In genomic region chr20:61436268-61436667, GRCh38 we compare ENCODE assay signal across 12 cellular contexts.
A peak's percentile ranks its signal among the peaks of the same experiment; 100 is the strongest.
DNase-seq lines count a peak whose midpoint lies in the region; ATAC-seq and TF ChIP-seq lines count a peak whose summit lies in the region.
"Had no signal": no experiment of that assay in that cellular context is flagged by ENCODE, and none has a peak within 500 bp of the region (broad histone marks: within the 10 kb centered on the region; RNA-seq: fewer than 3 reads in every experiment).

No MANE protein-coding gene starts in this region.

- CTCF ChIA-PET in activated CD8-positive, alpha-beta T cell treated with anti-CD3 and anti-CD28 coated beads for 36 hours (lab: Charles Lee), result no interaction called here

- H2AFZ ChIP-seq in fibroblast of lung (ENCODE audit: low read length) (no peak overlapping the region), neuronal stem cell (ENCODE audit: low read length) (no peak overlapping the region)

- H3K18ac ChIP-seq in neuronal stem cell (ENCODE audit: low read length), result peak overlapping the region; percentile 99

- peak overlapping the region; percentile 99 for H2BK12ac ChIP-seq in neuronal stem cell (ENCODE audit: low read length)

- H4K8ac ChIP-seq in neuronal stem cell (ENCODE audit: low read depth, low read length), result no peak overlapping the region

- H3K9me3 ChIP-seq in ES-I3 (ENCODE audit: control insufficient read depth, insufficient read depth, low read length), result no peaks in the 10 kb centered on the region
- H3K9me3 ChIP-seq in SK-N-MC (ENCODE audit: low read depth, low read length), result no peaks in the 10 kb centered on the region
- H3K9me3 ChIP-seq in fibroblast of lung (ENCODE audit: control insufficient read depth, insufficient read depth, low read depth, low read length), result no peaks in the 10 kb centered on the region
- H3K9me3 ChIP-seq in neuronal stem cell (replicated peaks in 1 of 2; ENCODE audit: control insufficient read depth in 2 of 2, insufficient read depth in 1 of 2, low read depth in 1 of 2, low read length in 2 of 2), result no peaks in the 10 kb centered on the region
- peaks cover 0 to 18% (median 0%) of the 10 kb centered on the region in 8 donors for H3K9me3 ChIP-seq in spleen
- H3K9me3 ChIP-seq: sigmoid colon had no signal

- H3K27ac Mint-ChIP-seq in activated CD8-positive, alpha-beta T cell treated with anti-CD3 and anti-CD28 coated beads for 36 hours, result no peak overlapping the region

- H2BK5ac ChIP-seq in neuronal stem cell (ENCODE audit: low read length), result peak overlapping the region; percentile 87

- peaks cover 59% of the 10 kb centered on the region for H3K4me1 ChIP-seq in ES-I3 (ENCODE audit: insufficient read depth, low read length)
- H3K4me1 ChIP-seq in fibroblast of lung (ENCODE audit: control insufficient read depth, extremely low read depth, insufficient read depth, low read length), result peaks cover 8% of the 10 kb centered on the region
- peaks cover 52 to 69% of the 10 kb centered on the region in 2 donors for H3K4me1 ChIP-seq in neuronal stem cell (ENCODE audit: control insufficient read depth in 2 of 2, insufficient read depth in 1 of 2, low read depth in 1 of 2, low read length in 2 of 2)
- peaks cover 0 to 16% (median 4%) of the 10 kb centered on the region in 6 donors for H3K4me1 ChIP-seq in spleen

- peak overlapping the region; percentile 99 for H2BK120ac ChIP-seq in neuronal stem cell (ENCODE audit: low read depth, low read length)

- no peaks in the 10 kb centered on the region for H3K36me3 Mint-ChIP-seq in activated CD8-positive, alpha-beta T cell treated with anti-CD3 and anti-CD28 coated beads for 36 hours (ENCODE audit: low read depth)
- H3K36me3 Mint-ChIP-seq: CD4-positive, CD25-positive, alpha-beta regulatory T cell had no signal

- no peak for TF ChIP-seq POLR2A in spleen (IDR thresholded peaks at IDR 0.05)

- peaks cover 2% of the 10 kb centered on the region for H3K79me1 ChIP-seq in neuronal stem cell (ENCODE audit: low read depth, low read length)

- peak overlapping the region; percentile 98 for H2BK15ac ChIP-seq in neuronal stem cell (ENCODE audit: low read length)

- DNase-seq in SK-N-MC (ENCODE audit: low read depth, low spot score) (peak; percentile 16), fibroblast of lung (ENCODE audit: low read depth in 2 of 2) (peak; percentile 39 to 88), neuronal stem cell (ENCODE audit: low spot score) (no peak), spleen (no peak)
- DNase-seq in activated CD8-positive, alpha-beta T cell treated with anti-CD3 and anti-CD28 coated beads for 36 hours, result no peak
- DNase-seq: CD4-positive, CD25-positive, alpha-beta regulatory T cell; MM.1S; sigmoid colon had no signal

- no peaks in the 10 kb centered on the region for H3K4me1 Mint-ChIP-seq in activated CD8-positive, alpha-beta T cell treated with anti-CD3 and anti-CD28 coated beads for 36 hours (ENCODE audit: low read depth)
- H3K4me1 Mint-ChIP-seq: CD4-positive, CD25-positive, alpha-beta regulatory T cell had no signal

- peaks cover 13% of the 10 kb centered on the region for H3K27me3 Mint-ChIP-seq in activated CD8-positive, alpha-beta T cell treated with anti-CD3 and anti-CD28 coated beads for 36 hours

- intact Hi-C loops in spleen (cut with DNase I; ENCODE audit: low total_unique reads), result no loop called here
- intact Hi-C loops in activated CD8-positive, alpha-beta T cell treated with anti-CD3 and anti-CD28 coated beads for 36 hours (cut with micrococcal nuclease), result no loop called here

- WGBS in neuronal stem cell (ENCODE audit: extremely low coverage in 2 of 2, insufficient read length in 2 of 2, insufficient replicate concordance in 1 of 2), 2 donors, result no CpG with 5 or more reads among the region's 2 CpGs
- WGBS in spleen, 5 donors, result 58 to 62% (median 60%) methylated on average over 2 of the region's 2 CpGs

- H3K4me3 Mint-ChIP-seq in activated CD8-positive, alpha-beta T cell treated with anti-CD3 and anti-CD28 coated beads for 36 hours, result no peak overlapping the region
- H3K4me3 Mint-ChIP-seq: CD4-positive, CD25-positive, alpha-beta regulatory T cell had no signal

- peak overlapping the region; percentile 97 for H3K14ac ChIP-seq in neuronal stem cell (ENCODE audit: low read length)

- peak overlapping the region; percentile 86 for H3K4ac ChIP-seq in neuronal stem cell (ENCODE audit: low read length)

- H3K36me3 ChIP-seq in ES-I3 (ENCODE audit: insufficient read depth, low read length) (no peaks in the 10 kb centered on the region), SK-N-MC (ENCODE audit: insufficient read depth, low read length) (no peaks in the 10 kb centered on the region), fibroblast of lung (ENCODE audit: control insufficient read depth, insufficient read depth, low read length) (no peaks in the 10 kb centered on the region), neuronal stem cell (replicated peaks in 1 of 2; ENCODE audit: control insufficient read depth in 2 of 2, insufficient read depth in 2 of 2, low read length in 2 of 2) (no peaks in the 10 kb centered on the region), spleen (no peaks in the 10 kb centered on the region)
- H3K36me3 ChIP-seq: sigmoid colon had no signal

- H3K4me2 ChIP-seq in fibroblast of lung (ENCODE audit: extremely low read depth, insufficient read depth, low read length), result no peak overlapping the region
- peak overlapping the region; percentile 46 for H3K4me2 ChIP-seq in neuronal stem cell (ENCODE audit: insufficient read depth, low read length, poor library complexity, severe bottlenecking)

- H3K4me3 ChIP-seq in SK-N-MC (peak overlapping the region; percentile 58; the same call in 1 of the 2 replicates), fibroblast of lung (replicated peaks in 1 of 4; ENCODE audit: control extremely low read depth in 1 of 4, insufficient read depth in 1 of 4, low read depth in 3 of 4, low read length in 4 of 4) (no peak overlapping the region), neuronal stem cell (ENCODE audit: low read length in 2 of 2) (peak overlapping the region in 1 of 2 donors; percentile 52), spleen (no peak overlapping the region)
- H3K4me3 ChIP-seq: sigmoid colon had no signal

- H3K27me3 ChIP-seq in fibroblast of lung (ENCODE audit: control insufficient read depth, insufficient read depth, low read length) (no peaks in the 10 kb centered on the region), neuronal stem cell (ENCODE audit: control insufficient read depth in 3 of 3, insufficient read depth in 3 of 3, low read depth in 1 of 3, low read length in 3 of 3) (no peaks in the 10 kb centered on the region), spleen (replicated peaks in 1 of 7) (peaks cover 0 to 33% (median 0%) of the 10 kb centered on the region in 7 donors)

- H4K91ac ChIP-seq in neuronal stem cell (ENCODE audit: low read depth, low read length, poor library complexity), result no peak overlapping the region

- ATAC-seq in activated CD8-positive, alpha-beta T cell treated with anti-CD3 and anti-CD28 coated beads for 36 hours, result no peak
- ATAC-seq in GM21619 (IDR thresholded peaks at IDR 0.05; ENCODE audit: unreplicated experiment), result no peak
- no peak for ATAC-seq in GM21423 (IDR thresholded peaks at IDR 0.05; ENCODE audit: unreplicated experiment)

- POLR2A ChIA-PET in activated CD8-positive, alpha-beta T cell treated with anti-CD3 and anti-CD28 coated beads for 36 hours (lab: Charles Lee), result no interaction called here

- H3K9me3 Mint-ChIP-seq in activated CD8-positive, alpha-beta T cell treated with anti-CD3 and anti-CD28 coated beads for 36 hours, result no peaks in the 10 kb centered on the region

- H3K9ac ChIP-seq in ES-I3 (ENCODE audit: low read depth, low read length), result peak overlapping the region; percentile 24; the same call in 1 of the 2 replicates
- no peak overlapping the region for H3K9ac ChIP-seq in SK-N-MC (ENCODE audit: insufficient read length)
- no peak overlapping the region for H3K9ac ChIP-seq in fibroblast of lung (ENCODE audit: insufficient read depth, low read length)
- H3K9ac ChIP-seq in neuronal stem cell (ENCODE audit: low read depth, low read length, poor library complexity), result no peak overlapping the region

- H3K23ac ChIP-seq in neuronal stem cell (ENCODE audit: low read depth, low read length, poor library complexity), result peak overlapping the region; percentile 37

- peak overlapping the region; percentile 99 for H2AK5ac ChIP-seq in neuronal stem cell (ENCODE audit: low read depth, low read length)

- TF ChIP-seq CTCF in fibroblast of lung (conservative IDR thresholded peaks at IDR 0.05 in 1 of 2, IDR thresholded peaks at IDR 0.05 in 1 of 2; ENCODE audit: low read depth in 1 of 2, low read length in 2 of 2) (no peak), spleen (IDR thresholded peaks at IDR 0.05 in 8 of 11, conservative IDR thresholded peaks at IDR 0.05 in 3 of 11) (no peak)
- no peak for TF ChIP-seq CTCF in activated CD8-positive, alpha-beta T cell treated with anti-CD3 and anti-CD28 coated beads for 36 hours (IDR thresholded peaks at IDR 0.05)

- no peaks in the 10 kb centered on the region for H3K79me2 ChIP-seq in fibroblast of lung (ENCODE audit: control insufficient read depth, insufficient read depth, low read length)

- no peaks in the 10 kb centered on the region for H4K20me1 ChIP-seq in fibroblast of lung (ENCODE audit: control insufficient read depth, extremely low read depth, insufficient read depth, low read length)

- H3K27ac ChIP-seq in SK-N-MC, result no peak overlapping the region
- H3K27ac ChIP-seq in fibroblast of lung (ENCODE audit: insufficient read depth, low read length), result peak overlapping the region; percentile 9
- H3K27ac ChIP-seq in neuronal stem cell (replicated peaks; ENCODE audit: low read length), result peak overlapping the region; percentile 99
- no peak overlapping the region for H3K27ac ChIP-seq in spleen
- H3K27ac ChIP-seq: VCaP had no signal

Comparison
In these comparisons a context has a peak if more than half of its experiments do, and no peak if none do; other contexts are left out.
1. DNase-seq: peak in SK-N-MC (single experiment) and fibroblast of lung (2 of 2); none in neuronal stem cell (single experiment), spleen (single experiment) and activated CD8-positive, alpha-beta T cell treated with anti-CD3 and anti-CD28 coated beads for 36 hours (single experiment).
2. H3K27ac ChIP-seq: peak in fibroblast of lung (single experiment) and neuronal stem cell (single experiment); none in SK-N-MC (single experiment) and spleen (0 of 8).